In genomic region chr9:4113711-4114110, GRCh38 we compare ENCODE assay signal across 24 cellular contexts.
"Had no signal": no experiment of that assay in that cellular context is flagged by ENCODE, and none has a peak within 500 bp of the region (broad histone marks: within the 10 kb centered on the region; RNA-seq: fewer than 3 reads in every experiment).

No MANE protein-coding gene starts in this region.

- H3K79me2 ChIP-seq: parathyroid adenoma had no signal

- FAIRE-seq: endometrium, keratinocyte, TTC549 had no signal

- H3K36me3 ChIP-seq: adrenal gland, colonic mucosa, uterus had no signal

- H3K9me3 ChIP-seq: adrenal gland, colonic mucosa, SK-N-SH, tibial nerve, uterus had no signal

- H3K9me3 Mint-ChIP-seq: activated naive CD4-positive, alpha-beta T cell treated with anti-CD3 and anti-CD28 coated beads, Interleukin-2, amount 50 U/mL, for 24 hours; central memory CD8-positive, alpha-beta T cell; memory B cell; naive thymus-derived CD4-positive, alpha-beta T cell; T-helper 2 cell treated with Interferon-gamma antibody and Interleukin-4, amounts not matched to agents 5 μg/mL and 100 μg/mL, for 36 hours had no signal

- H3K27me3 Mint-ChIP-seq: activated naive CD4-positive, alpha-beta T cell treated with anti-CD3 and anti-CD28 coated beads, Interleukin-2, amount 50 U/mL, for 24 hours had no signal

- H3K9ac ChIP-seq: parathyroid adenoma, SK-N-SH had no signal

- H3K4me1 Mint-ChIP-seq: activated naive CD4-positive, alpha-beta T cell treated with anti-CD3 and anti-CD28 coated beads, Interleukin-2, amount 50 U/mL, for 24 hours; central memory CD8-positive, alpha-beta T cell had no signal

- H2AFZ ChIP-seq: parathyroid adenoma had no signal

- H3K27me3 ChIP-seq: adrenal gland, brain microvascular endothelial cell, colonic mucosa, tibial nerve, uterus had no signal

- H3K4me2 ChIP-seq: SK-N-SH had no signal

- ATAC-seq: naive thymus-derived CD4-positive, alpha-beta T cell had no signal

- H3K27ac Mint-ChIP-seq: activated naive CD4-positive, alpha-beta T cell treated with anti-CD3 and anti-CD28 coated beads, Interleukin-2, amount 50 U/mL, for 24 hours; memory B cell; naive thymus-derived CD4-positive, alpha-beta T cell; T-helper 2 cell treated with Interferon-gamma antibody and Interleukin-4, amounts not matched to agents 5 μg/mL and 100 μg/mL, for 36 hours had no signal

- H3K36me3 Mint-ChIP-seq: activated naive CD4-positive, alpha-beta T cell treated with anti-CD3 and anti-CD28 coated beads, Interleukin-2, amount 50 U/mL, for 24 hours; memory B cell had no signal

- H3K4me1 ChIP-seq: colonic mucosa, parathyroid adenoma had no signal

- H3K27ac ChIP-seq: adrenal gland, brain microvascular endothelial cell, parathyroid adenoma, uterus had no signal

- H3K4me3 ChIP-seq: adrenal gland, colonic mucosa, tibial nerve, uterus had no signal

- H3K4me3 Mint-ChIP-seq: activated naive CD4-positive, alpha-beta T cell treated with anti-CD3 and anti-CD28 coated beads, Interleukin-2, amount 50 U/mL, for 24 hours; central memory CD8-positive, alpha-beta T cell; memory B cell; naive thymus-derived CD4-positive, alpha-beta T cell; T-helper 2 cell treated with Interferon-gamma antibody and Interleukin-4, amounts not matched to agents 5 μg/mL and 100 μg/mL, for 36 hours had no signal

- DNase-seq: activated CD4-positive, alpha-beta T cell treated with anti-CD3 and anti-CD28 coated beads, Interleukin-2, amount 50 U/mL, for 48 hours; activated gamma-delta T cell; adrenal gland; brain microvascular endothelial cell; colonic mucosa; erythroblast; foreskin fibroblast; naive thymus-derived CD4-positive, alpha-beta T cell; retina; SK-N-SH; stimulated activated CD4-positive, alpha-beta T cell treated with anti-CD3 and anti-CD28 coated beads, Interleukin-12 subunit alpha, Interleukin-12 subunit beta, amount 100 ng/mL, for 4 hours; stimulated activated CD4-positive, alpha-beta T cell treated with anti-CD3 and anti-CD28 coated beads, Interleukin-1b, Interleukin-23, amount 100 ng/mL, for 48 hours; stimulated activated CD8-positive, alpha-beta memory T cell treated with anti-CD3 and anti-CD28 coated beads, Interleukin-4, amount 100 ng/mL, for 48 hours; stimulated activated naive CD4-positive, alpha-beta T cell; uterus had no signal
